Comparison of ENCODE assay signal across 18 cellular contexts in the genomic region with DNA sequence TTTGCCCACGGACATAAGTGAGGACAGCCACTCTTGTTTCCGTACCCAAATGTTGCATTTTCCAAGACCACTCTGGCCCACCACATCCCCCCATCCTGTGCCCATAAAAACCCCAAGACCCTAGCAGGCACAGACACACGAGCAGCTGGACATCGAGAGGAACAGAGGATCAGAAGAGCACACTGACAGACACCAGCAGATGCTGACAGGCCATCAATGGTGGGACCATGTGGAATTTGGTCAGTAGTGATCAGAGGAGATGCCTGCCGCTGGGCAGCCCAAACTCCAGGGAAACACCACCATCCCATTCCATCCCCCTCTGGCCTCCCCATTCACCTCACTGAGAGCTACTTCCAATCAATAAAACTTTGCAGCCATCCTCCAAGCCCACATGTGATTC.
DNase-seq lines count a peak whose midpoint lies in the region; ATAC-seq and TF ChIP-seq lines count a peak whose summit lies in the region.
"Had no signal": no experiment of that assay in that cellular context is flagged by ENCODE, and none has a peak within 500 bp of the region (broad histone marks: within the 10 kb centered on the region; RNA-seq: fewer than 3 reads in every experiment).

No MANE protein-coding gene starts in this region.

- H3K27ac ChIP-seq in mesendoderm (ENCODE audit: low read depth, low read length), result peak overlapping the region; percentile 7
- H3K27ac ChIP-seq: 22Rv1, RWPE1 had no signal

- H3K56ac ChIP-seq in mesendoderm (ENCODE audit: low read length), result peak overlapping the region; percentile 68

- TF ChIP-seq CTCF in WTC11 (IDR thresholded peaks at IDR 0.05), result no peak
- no peak for TF ChIP-seq CTCF in GM13976 (IDR thresholded peaks at IDR 0.05; ENCODE audit: borderline replicate concordance, control extremely low read depth, extremely low read depth, insufficient read depth, missing control alignments)

- H3K27ac Mint-ChIP-seq in WTC11, result peak overlapping the region; percentile 77
- H3K27ac Mint-ChIP-seq: B cell; CD4-positive, CD25-positive, alpha-beta regulatory T cell had no signal

- H2AK5ac ChIP-seq in mesendoderm (ENCODE audit: low read length), result peak overlapping the region; percentile 5

- no peak overlapping the region for H3K4me3 ChIP-seq in mesendoderm (ENCODE audit: low read length)

- no peak overlapping the region for H3K23ac ChIP-seq in mesendoderm (ENCODE audit: low read length)

- H3K79me2 ChIP-seq in mesendoderm (ENCODE audit: control insufficient read depth, insufficient read depth, low read length), result no peaks in the 10 kb centered on the region

- intact Hi-C loops in Right ventricle myocardium inferior (cut with DNase I) (no loop called here), left ventricle myocardium superior (cut with micrococcal nuclease) (no loop called here), sciatic nerve (cut with DNase I) (no loop called here)

- H3K36me3 Mint-ChIP-seq in WTC11, result peaks cover 30% of the 10 kb centered on the region
- H3K36me3 Mint-ChIP-seq: CD4-positive, CD25-positive, alpha-beta regulatory T cell had no signal

- in situ Hi-C loops in GM13976 (cut with MboI; ENCODE audit: low sequenced_read_pairs, unreplicated experiment), result no loop called here

- peak overlapping the region; percentile 86 for H2BK5ac ChIP-seq in mesendoderm (ENCODE audit: low read length)

- no peak overlapping the region for H2BK15ac ChIP-seq in mesendoderm (replicated peaks; ENCODE audit: low read depth)

- POLR2A ChIA-PET in WTC11 (lab: Charles Lee), result no interaction called here

- DNase-seq in Right ventricle myocardium inferior (ENCODE audit: missing footprints) (peak; percentile 59), left ventricle myocardium superior (no peak), WTC11 (ENCODE audit: low spot score) (no peak), mesendoderm (peak; percentile 56), sciatic nerve (ENCODE audit: low spot score) (no peak), GM13976 (ENCODE audit: low spot score) (no peak), NCI-H748 treated with DMSO at 0.1 percent for 48 hours (lab: John Stamatoyannopoulos, UW) (no peak)
- DNase-seq: Caco-2; CD4-positive, CD25-positive, alpha-beta regulatory T cell; DMS153; KG1; NCI-H1436 treated with DMSO at 0.1 percent for 48 hours; NCI-H2081; NCI-H774 had no signal

- H3K9me3 Mint-ChIP-seq in WTC11, result peaks cover 20% of the 10 kb centered on the region

- no peak overlapping the region for H3K9ac ChIP-seq in mesendoderm (ENCODE audit: low read length)

- H3K79me1 ChIP-seq in mesendoderm (ENCODE audit: low read length), result no peaks in the 10 kb centered on the region

- no peak overlapping the region for H2BK120ac ChIP-seq in mesendoderm (ENCODE audit: low read depth, low read length)

- H4K5ac ChIP-seq in mesendoderm (ENCODE audit: low read length), result no peak overlapping the region

- no peak overlapping the region for H3K4me2 ChIP-seq in mesendoderm (ENCODE audit: low read length)

- H3K4me1 ChIP-seq in mesendoderm (ENCODE audit: control insufficient read depth, low read depth, low read length), result peaks cover 6% of the 10 kb centered on the region
- H3K4me1 ChIP-seq: Caco-2 had no signal

- ATAC-seq in Right ventricle myocardium inferior (no peak), left ventricle myocardium superior (no peak), WTC11 (peak; percentile 32), sciatic nerve (peak; percentile 26), esophagus mucosa (no peak)

- H3K36me3 ChIP-seq in mesendoderm (ENCODE audit: control insufficient read depth, insufficient read depth, low read length), result no peaks in the 10 kb centered on the region

- no CpG with 5 or more reads among the region's 5 CpGs for WGBS in mesendoderm (ENCODE audit: extremely low coverage, insufficient coverage, low lambda C conversion rate)

- no peak overlapping the region for H3K4me3 Mint-ChIP-seq in WTC11
- H3K4me3 Mint-ChIP-seq: B cell; CD4-positive, CD25-positive, alpha-beta regulatory T cell had no signal

- H3K27me3 ChIP-seq in mesendoderm (ENCODE audit: insufficient read depth, low read length, poor library complexity), result no peaks in the 10 kb centered on the region

- H3K18ac ChIP-seq in mesendoderm (ENCODE audit: low read length), result no peak overlapping the region

- CTCF ChIA-PET in WTC11 (lab: Charles Lee), result no interaction called here

- peaks cover 55% of the 10 kb centered on the region for H3K4me1 Mint-ChIP-seq in WTC11
- H3K4me1 Mint-ChIP-seq: B cell; CD4-positive, CD25-positive, alpha-beta regulatory T cell had no signal

- no peak overlapping the region for H4K8ac ChIP-seq in mesendoderm (ENCODE audit: low read depth, low read length)

- no peaks in the 10 kb centered on the region for H3K27me3 Mint-ChIP-seq in WTC11 (ENCODE audit: low read depth)
- H3K27me3 Mint-ChIP-seq: B cell; CD4-positive, CD25-positive, alpha-beta regulatory T cell had no signal

- H3K4ac ChIP-seq in mesendoderm (ENCODE audit: low read depth, low read length), result peak overlapping the region; percentile 8

TF ChIP-seq in WTC11, 78 proteins besides CTCF, POLR2A, EP300 and RAD21 (continues in another document):
- TF ChIP-seq, protein P1, sequence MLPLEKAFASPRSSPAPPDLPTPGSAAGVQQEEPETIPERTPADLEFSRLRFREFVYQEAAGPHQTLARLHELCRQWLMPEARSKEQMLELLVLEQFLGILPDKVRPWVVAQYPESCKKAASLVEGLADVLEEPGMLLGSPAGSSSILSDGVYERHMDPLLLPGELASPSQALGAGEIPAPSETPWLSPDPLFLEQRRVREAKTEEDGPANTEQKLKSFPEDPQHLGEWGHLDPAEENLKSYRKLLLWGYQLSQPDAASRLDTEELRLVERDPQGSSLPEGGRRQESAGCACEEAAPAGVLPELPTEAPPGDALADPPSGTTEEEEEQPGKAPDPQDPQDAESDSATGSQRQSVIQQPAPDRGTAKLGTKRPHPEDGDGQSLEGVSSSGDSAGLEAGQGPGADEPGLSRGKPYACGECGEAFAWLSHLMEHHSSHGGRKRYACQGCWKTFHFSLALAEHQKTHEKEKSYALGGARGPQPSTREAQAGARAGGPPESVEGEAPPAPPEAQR (CRISPR knock-in tag; IDR thresholded peaks at IDR 0.05), result no peak
- no peak for TF ChIP-seq HMGA2 (CRISPR knock-in tag; IDR thresholded peaks at IDR 0.05)
- TF ChIP-seq, protein P2, sequence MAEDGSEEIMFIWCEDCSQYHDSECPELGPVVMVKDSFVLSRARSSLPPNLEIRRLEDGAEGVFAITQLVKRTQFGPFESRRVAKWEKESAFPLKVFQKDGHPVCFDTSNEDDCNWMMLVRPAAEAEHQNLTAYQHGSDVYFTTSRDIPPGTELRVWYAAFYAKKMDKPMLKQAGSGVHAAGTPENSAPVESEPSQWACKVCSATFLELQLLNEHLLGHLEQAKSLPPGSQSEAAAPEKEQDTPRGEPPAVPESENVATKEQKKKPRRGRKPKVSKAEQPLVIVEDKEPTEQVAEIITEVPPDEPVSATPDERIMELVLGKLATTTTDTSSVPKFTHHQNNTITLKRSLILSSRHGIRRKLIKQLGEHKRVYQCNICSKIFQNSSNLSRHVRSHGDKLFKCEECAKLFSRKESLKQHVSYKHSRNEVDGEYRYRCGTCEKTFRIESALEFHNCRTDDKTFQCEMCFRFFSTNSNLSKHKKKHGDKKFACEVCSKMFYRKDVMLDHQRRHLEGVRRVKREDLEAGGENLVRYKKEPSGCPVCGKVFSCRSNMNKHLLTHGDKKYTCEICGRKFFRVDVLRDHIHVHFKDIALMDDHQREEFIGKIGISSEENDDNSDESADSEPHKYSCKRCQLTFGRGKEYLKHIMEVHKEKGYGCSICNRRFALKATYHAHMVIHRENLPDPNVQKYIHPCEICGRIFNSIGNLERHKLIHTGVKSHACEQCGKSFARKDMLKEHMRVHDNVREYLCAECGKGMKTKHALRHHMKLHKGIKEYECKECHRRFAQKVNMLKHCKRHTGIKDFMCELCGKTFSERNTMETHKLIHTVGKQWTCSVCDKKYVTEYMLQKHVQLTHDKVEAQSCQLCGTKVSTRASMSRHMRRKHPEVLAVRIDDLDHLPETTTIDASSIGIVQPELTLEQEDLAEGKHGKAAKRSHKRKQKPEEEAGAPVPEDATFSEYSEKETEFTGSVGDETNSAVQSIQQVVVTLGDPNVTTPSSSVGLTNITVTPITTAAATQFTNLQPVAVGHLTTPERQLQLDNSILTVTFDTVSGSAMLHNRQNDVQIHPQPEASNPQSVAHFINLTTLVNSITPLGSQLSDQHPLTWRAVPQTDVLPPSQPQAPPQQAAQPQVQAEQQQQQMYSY (CRISPR knock-in tag; IDR thresholded peaks at IDR 0.05), result no peak
- TF ChIP-seq, protein P3, sequence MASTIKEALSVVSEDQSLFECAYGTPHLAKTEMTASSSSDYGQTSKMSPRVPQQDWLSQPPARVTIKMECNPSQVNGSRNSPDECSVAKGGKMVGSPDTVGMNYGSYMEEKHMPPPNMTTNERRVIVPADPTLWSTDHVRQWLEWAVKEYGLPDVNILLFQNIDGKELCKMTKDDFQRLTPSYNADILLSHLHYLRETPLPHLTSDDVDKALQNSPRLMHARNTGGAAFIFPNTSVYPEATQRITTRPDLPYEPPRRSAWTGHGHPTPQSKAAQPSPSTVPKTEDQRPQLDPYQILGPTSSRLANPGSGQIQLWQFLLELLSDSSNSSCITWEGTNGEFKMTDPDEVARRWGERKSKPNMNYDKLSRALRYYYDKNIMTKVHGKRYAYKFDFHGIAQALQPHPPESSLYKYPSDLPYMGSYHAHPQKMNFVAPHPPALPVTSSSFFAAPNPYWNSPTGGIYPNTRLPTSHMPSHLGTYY (CRISPR knock-in tag; IDR thresholded peaks at IDR 0.05), result no peak
- no peak for TF ChIP-seq ZNF396 (CRISPR knock-in tag; IDR thresholded peaks at IDR 0.05; ENCODE audit: borderline replicate concordance)
- TF ChIP-seq ZNF219 (CRISPR knock-in tag; IDR thresholded peaks at IDR 0.05; ENCODE audit: borderline replicate concordance), result no peak
- TF ChIP-seq, protein P4, sequence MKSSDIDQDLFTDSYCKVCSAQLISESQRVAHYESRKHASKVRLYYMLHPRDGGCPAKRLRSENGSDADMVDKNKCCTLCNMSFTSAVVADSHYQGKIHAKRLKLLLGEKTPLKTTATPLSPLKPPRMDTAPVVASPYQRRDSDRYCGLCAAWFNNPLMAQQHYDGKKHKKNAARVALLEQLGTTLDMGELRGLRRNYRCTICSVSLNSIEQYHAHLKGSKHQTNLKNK (CRISPR knock-in tag; IDR thresholded peaks at IDR 0.05), result no peak
- TF ChIP-seq CREM (CRISPR knock-in tag; IDR thresholded peaks at IDR 0.05), result no peak
- TF ChIP-seq TEAD4 (CRISPR knock-in tag; IDR thresholded peaks at IDR 0.05), result no peak
- no peak for TF ChIP-seq RORB (CRISPR knock-in tag; IDR thresholded peaks at IDR 0.05)
- TF ChIP-seq SP1 (CRISPR knock-in tag; conservative IDR thresholded peaks at IDR 0.05), result no peak
- TF ChIP-seq OVOL2 (CRISPR knock-in tag; IDR thresholded peaks at IDR 0.05; ENCODE audit: borderline replicate concordance), result no peak
- TF ChIP-seq CBFB (CRISPR knock-in tag; IDR thresholded peaks at IDR 0.05; ENCODE audit: low read depth), result no peak
- no peak for TF ChIP-seq GTF2I (CRISPR knock-in tag; conservative IDR thresholded peaks at IDR 0.05)
- no peak for TF ChIP-seq MXD4 (CRISPR knock-in tag; IDR thresholded peaks at IDR 0.05; ENCODE audit: borderline replicate concordance)

Comparison
In these comparisons a context has a peak if more than half of its experiments do, and no peak if none do; other contexts are left out.
1. DNase-seq: peak in Right ventricle myocardium inferior (single experiment) and mesendoderm (single experiment); none in left ventricle myocardium superior (single experiment), WTC11 (single experiment), sciatic nerve (single experiment), GM13976 (single experiment) and NCI-H748 treated with DMSO at 0.1 percent for 48 hours (single experiment).
2. ATAC-seq: peak in WTC11 (single experiment) and sciatic nerve (single experiment); none in Right ventricle myocardium inferior (single experiment), left ventricle myocardium superior (single experiment) and esophagus mucosa (single experiment).